In the genomic region with DNA sequence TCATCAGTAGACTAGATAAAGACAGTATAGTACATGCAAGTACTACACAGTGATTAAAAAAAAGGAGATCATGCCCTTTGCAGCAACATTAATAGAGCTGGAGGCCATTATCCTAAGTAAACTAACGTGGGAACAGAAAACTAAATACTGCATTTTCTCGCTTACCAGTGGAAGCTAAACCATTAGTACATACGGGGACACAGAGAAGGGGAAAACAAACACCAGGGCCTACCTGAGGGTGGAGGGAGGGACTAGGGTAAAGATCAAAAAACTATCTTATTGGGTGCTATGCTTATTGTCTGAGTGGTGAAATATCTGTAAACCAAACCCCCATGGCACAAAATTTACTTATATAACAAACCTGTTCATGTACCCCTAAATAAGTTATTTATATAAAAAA, we compare ENCODE assay signal across 27 cellular contexts.
"Had no signal": no experiment of that assay in that cellular context is flagged by ENCODE, and none has a peak within 500 bp of the region (broad histone marks: within the 10 kb centered on the region; RNA-seq: fewer than 3 reads in every experiment).

No MANE protein-coding gene starts in this region.

- H3K4me1 Mint-ChIP-seq: endodermal cell had no signal

- H3K9me3 Mint-ChIP-seq: dendritic cell treated with granulocyte-macrophage colony-stimulating factor and Interleukin-4, amounts not matched to agents 40 ng/mL and 50 ng/mL, for 4 days; effector memory CD8-positive, alpha-beta T cell had no signal

- H3K9me3 ChIP-seq: colonic mucosa, esophagus muscularis mucosa, esophagus squamous epithelium, gastrocnemius medialis, gastroesophageal sphincter had no signal

- H3K27ac Mint-ChIP-seq: dendritic cell treated with granulocyte-macrophage colony-stimulating factor and Interleukin-4, amounts not matched to agents 40 ng/mL and 50 ng/mL, for 4 days; effector memory CD8-positive, alpha-beta T cell; endodermal cell had no signal

- H3K27ac ChIP-seq: colonic mucosa, coronary artery, dorsolateral prefrontal cortex, epithelial cell of prostate, esophagus muscularis mucosa, esophagus squamous epithelium, foreskin keratinocyte, gastrocnemius medialis, gastroesophageal sphincter, heart left ventricle, heart right ventricle had no signal

- H3K4me3 ChIP-seq: colonic mucosa, coronary artery, dorsolateral prefrontal cortex, esophagus muscularis mucosa, esophagus squamous epithelium, gastrocnemius medialis, gastroesophageal sphincter, heart left ventricle, heart right ventricle had no signal

- FAIRE-seq: endometrium, endothelial cell of umbilical vein had no signal

- H3K4me3 Mint-ChIP-seq: dendritic cell treated with granulocyte-macrophage colony-stimulating factor and Interleukin-4, amounts not matched to agents 40 ng/mL and 50 ng/mL, for 4 days; effector memory CD8-positive, alpha-beta T cell; endodermal cell had no signal

- H3K36me3 ChIP-seq: colonic mucosa, esophagus muscularis mucosa, esophagus squamous epithelium, gastrocnemius medialis, gastroesophageal sphincter, heart left ventricle, heart right ventricle had no signal

- H3K27me3 ChIP-seq: colonic mucosa, esophagus muscularis mucosa, esophagus squamous epithelium, foreskin keratinocyte, gastrocnemius medialis, gastroesophageal sphincter, heart left ventricle, heart right ventricle had no signal

- H3K27me3 Mint-ChIP-seq: dendritic cell treated with granulocyte-macrophage colony-stimulating factor and Interleukin-4, amounts not matched to agents 40 ng/mL and 50 ng/mL, for 4 days; effector memory CD8-positive, alpha-beta T cell had no signal

- H3K4me1 ChIP-seq: colonic mucosa, esophagus muscularis mucosa, esophagus squamous epithelium, foreskin keratinocyte, gastrocnemius medialis, gastroesophageal sphincter, heart left ventricle, heart right ventricle had no signal

- ATAC-seq: effector memory CD8-positive, alpha-beta T cell; esophagus mucosa; foreskin keratinocyte; gastrocnemius medialis; gastroesophageal sphincter; heart left ventricle; heart right ventricle had no signal

- DNase-seq: colonic mucosa; cortex of kidney; dermis blood vessel endothelial cell; dorsolateral prefrontal cortex; effector CD4-positive, alpha-beta T cell; effector CD8-positive, alpha-beta T cell; effector memory CD4-positive, alpha-beta T cell; effector memory CD8-positive, alpha-beta T cell; endodermal cell; erythroblast; esophagus squamous epithelium; foreskin fibroblast; foreskin keratinocyte; foreskin melanocyte; gastrocnemius medialis; glutamatergic neuron; head of caudate nucleus; heart left ventricle; heart right ventricle had no signal
